Comparison of ENCODE assay signal across 13 cellular contexts in the genomic region with DNA sequence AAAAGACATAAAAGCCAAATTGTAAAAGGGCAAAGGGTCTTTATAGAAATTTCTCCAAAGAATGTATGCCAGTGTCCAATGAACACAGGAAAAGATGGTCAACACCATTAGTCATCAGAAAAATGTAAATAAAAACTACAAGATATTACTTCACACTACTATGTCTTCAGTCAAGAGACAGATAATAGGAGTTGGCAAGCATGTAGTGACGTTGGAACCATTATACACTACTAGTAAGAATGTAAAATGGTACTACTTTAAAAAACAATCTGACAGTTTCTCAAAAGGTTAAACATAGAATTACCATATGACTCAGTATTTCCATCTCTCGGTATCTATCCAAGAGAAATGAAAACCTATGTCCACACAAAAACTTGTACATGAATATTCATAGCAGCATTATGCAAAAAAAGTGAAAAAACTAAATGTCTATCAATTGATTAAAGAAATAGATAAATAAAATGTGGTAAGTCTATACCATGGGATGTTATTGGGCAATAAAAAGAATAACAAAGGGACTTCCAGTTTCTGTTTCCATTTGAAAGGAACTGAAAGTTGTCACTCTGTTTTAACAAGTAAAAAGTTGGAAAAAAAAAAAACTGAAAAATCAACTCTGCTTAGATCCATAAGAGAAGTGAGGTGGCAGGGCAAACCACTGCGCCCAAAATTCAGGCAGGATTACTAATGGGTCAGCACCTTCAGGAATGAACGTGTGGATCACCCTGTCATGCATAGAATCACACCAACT.
A peak's percentile ranks its signal among the peaks of the same experiment; 100 is the strongest.
DNase-seq lines count a peak whose midpoint lies in the region; ATAC-seq and TF ChIP-seq lines count a peak whose summit lies in the region.
"Had no signal": no experiment of that assay in that cellular context is flagged by ENCODE, and none has a peak within 500 bp of the region (broad histone marks: within the 10 kb centered on the region; RNA-seq: fewer than 3 reads in every experiment).

No MANE protein-coding gene starts in this region.

- no peak for TF ChIP-seq RAD21 in SK-N-SH (IDR thresholded peaks at IDR 0.05; ENCODE audit: low read length)

- no peaks in the 10 kb centered on the region for H3K79me1 ChIP-seq in mesendoderm (ENCODE audit: low read length)

- no peaks in the 10 kb centered on the region for H3K9me3 ChIP-seq in SK-N-SH

- no peak for TF ChIP-seq CTCF in SK-N-SH (IDR thresholded peaks at IDR 0.05)

- no peak overlapping the region for H4K5ac ChIP-seq in mesendoderm (ENCODE audit: low read length)

- no peak overlapping the region for H3K18ac ChIP-seq in mesendoderm (ENCODE audit: low read length)

- H3K36me3 ChIP-seq in mesendoderm (ENCODE audit: control insufficient read depth, insufficient read depth, low read length) (no peaks in the 10 kb centered on the region), SK-N-SH (replicated peaks in 1 of 2; ENCODE audit: control insufficient read depth in 1 of 2, insufficient read depth in 2 of 2, low read length in 1 of 2) (no peaks in the 10 kb centered on the region)

- no peaks in the 10 kb centered on the region for H4K20me1 ChIP-seq in SK-N-SH (ENCODE audit: insufficient read depth)

- CTCF ChIA-PET in SK-N-SH (lab: Yijun Ruan, JAX) = no interaction called here

- no peaks in the 10 kb centered on the region for H3K27me3 ChIP-seq in mesendoderm (ENCODE audit: insufficient read depth, low read length, poor library complexity)
- H3K27me3 ChIP-seq in SK-N-SH (ENCODE audit: insufficient read depth) = no peaks in the 10 kb centered on the region

- ATAC-seq in GM19035 (IDR thresholded peaks at IDR 0.05; ENCODE audit: unreplicated experiment) = peak; percentile 59
- ATAC-seq in HG02885 (IDR thresholded peaks at IDR 0.05; ENCODE audit: poor library complexity, unreplicated experiment) = peak; percentile 80
- ATAC-seq in activated CD4-positive, CD25-positive, alpha-beta regulatory T cell treated with anti-CD3 and anti-CD28 coated beads, Interleukin-2, amount 50 U/mL, for 24 hours = no peak
- ATAC-seq: stimulated activated naive CD8-positive, alpha-beta T cell treated with anti-CD3 and anti-CD28 coated beads, Interleukin-15, amount 100 ng/mL, for 72 hours had no signal

- no peak overlapping the region for H2BK120ac ChIP-seq in mesendoderm (ENCODE audit: low read depth, low read length)

- H3F3A ChIP-seq in SK-N-SH (replicated peaks; ENCODE audit: insufficient read depth) = no peaks in the 10 kb centered on the region

- no peak overlapping the region for H2BK5ac ChIP-seq in mesendoderm (ENCODE audit: low read length)

- no peak overlapping the region for H2BK15ac ChIP-seq in mesendoderm (replicated peaks; ENCODE audit: low read depth)

- no peaks in the 10 kb centered on the region for H3K9me2 ChIP-seq in SK-N-SH

- H3K4me2 ChIP-seq in mesendoderm (ENCODE audit: low read length) (no peak overlapping the region), SK-N-SH (no peak overlapping the region)

- POLR2A ChIA-PET in SK-N-SH (lab: Yijun Ruan, JAX) = no interaction called here

- H3K4me3 ChIP-seq in mesendoderm (ENCODE audit: low read length) = no peak overlapping the region
- no peak overlapping the region for H3K4me3 ChIP-seq in SK-N-SH (ENCODE audit: low read depth in 2 of 2, low read length in 1 of 2)

- H3K9ac ChIP-seq in mesendoderm (ENCODE audit: low read length) = no peak overlapping the region
- no peak overlapping the region for H3K9ac ChIP-seq in SK-N-SH

- H3K79me2 ChIP-seq in mesendoderm (ENCODE audit: control insufficient read depth, insufficient read depth, low read length) = no peaks in the 10 kb centered on the region
- no peaks in the 10 kb centered on the region for H3K79me2 ChIP-seq in SK-N-SH (ENCODE audit: insufficient read depth)

- no peak overlapping the region for H2AK5ac ChIP-seq in mesendoderm (ENCODE audit: low read length)

- no peak overlapping the region for H4K8ac ChIP-seq in mesendoderm (ENCODE audit: low read depth, low read length)

- no peak for TF ChIP-seq EP300 in SK-N-SH (IDR thresholded peaks at IDR 0.05; ENCODE audit: borderline replicate concordance in 1 of 2, low read depth in 1 of 2, low read length in 1 of 2)

- no peak overlapping the region for H2AFZ ChIP-seq in SK-N-SH (ENCODE audit: low read depth)

- H3K27ac ChIP-seq in mesendoderm (ENCODE audit: low read depth, low read length) = no peak overlapping the region
- H3K27ac ChIP-seq in SK-N-SH (ENCODE audit: low read depth in 2 of 2, low read length in 1 of 2) = no peak overlapping the region

- H3K56ac ChIP-seq in mesendoderm (ENCODE audit: low read length) = no peak overlapping the region

- DNase-seq in NCI-H460 (ENCODE audit: extremely low read depth, low read depth) = peak; percentile 90
- peak; percentile 2 for DNase-seq in mesendoderm
- DNase-seq in DMS114 treated with DMSO at 0.1 percent for 48 hours (lab: John Stamatoyannopoulos, UW; ENCODE audit: unreplicated experiment) = no peak
- no peak for DNase-seq in SK-N-SH
- no peak for DNase-seq in GM19238 (ENCODE audit: insufficient read length, low spot score)
- DNase-seq: activated CD4-positive, alpha-beta T cell treated with anti-CD3 and anti-CD28 coated beads for 48 hours; activated effector memory CD4-positive, alpha-beta T cell treated with anti-CD3 and anti-CD28 coated beads, Interleukin-2, amount 50 U/mL, for 16 hours; NCI-H524; stimulated activated CD4-positive, alpha-beta T cell treated with anti-CD3 and anti-CD28 coated beads, Interleukin-2, amount 100 ng/mL, for 48 hours; stimulated activated naive CD8-positive, alpha-beta T cell treated with anti-CD3 and anti-CD28 coated beads, Interleukin-15, amount 100 ng/mL, for 72 hours had no signal

- H3K23ac ChIP-seq in mesendoderm (ENCODE audit: low read length) = no peak overlapping the region

- no peaks in the 10 kb centered on the region for H3K4me1 ChIP-seq in mesendoderm (ENCODE audit: control insufficient read depth, low read depth, low read length)
- no peaks in the 10 kb centered on the region for H3K4me1 ChIP-seq in SK-N-SH (ENCODE audit: control insufficient read depth in 1 of 2, insufficient read depth in 2 of 2, low read depth in 1 of 2, low read length in 1 of 2)

- H3K4ac ChIP-seq in mesendoderm (ENCODE audit: low read depth, low read length) = no peak overlapping the region

- no CpG with 5 or more reads among the region's 4 CpGs for WGBS in mesendoderm (ENCODE audit: extremely low coverage, insufficient coverage, low lambda C conversion rate)
- WGBS in SK-N-SH (ENCODE audit: low lambda C conversion rate) = 6% methylated on average over 4 of the region's 4 CpGs

TF ChIP-seq in SK-N-SH, 30 proteins besides CTCF, POLR2A, EP300 and RAD21:
- no peak for TF ChIP-seq TAF1 (IDR thresholded peaks at IDR 0.05; ENCODE audit: borderline replicate concordance, low read depth, low read length)
- no peak for TF ChIP-seq MXI1 (IDR thresholded peaks at IDR 0.05; ENCODE audit: low read depth, low read length)
- TF ChIP-seq, protein P1, sequence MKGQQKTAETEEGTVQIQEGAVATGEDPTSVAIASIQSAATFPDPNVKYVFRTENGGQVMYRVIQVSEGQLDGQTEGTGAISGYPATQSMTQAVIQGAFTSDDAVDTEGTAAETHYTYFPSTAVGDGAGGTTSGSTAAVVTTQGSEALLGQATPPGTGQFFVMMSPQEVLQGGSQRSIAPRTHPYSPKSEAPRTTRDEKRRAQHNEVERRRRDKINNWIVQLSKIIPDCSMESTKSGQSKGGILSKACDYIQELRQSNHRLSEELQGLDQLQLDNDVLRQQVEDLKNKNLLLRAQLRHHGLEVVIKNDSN (IDR thresholded peaks at IDR 0.05; ENCODE audit: borderline replicate concordance, low read depth) = no peak
- no peak for TF ChIP-seq EZH2phosphoT487 (IDR thresholded peaks at IDR 0.05; ENCODE audit: borderline replicate concordance, low read depth)
- TF ChIP-seq RCOR1 (IDR thresholded peaks at IDR 0.05; ENCODE audit: low read length) = no peak
- no peak for TF ChIP-seq CHD2 (IDR thresholded peaks at IDR 0.05; ENCODE audit: low read length, partially characterized antibody)
- no peak for TF ChIP-seq MAX (IDR thresholded peaks at IDR 0.05; ENCODE audit: low read depth)
- TF ChIP-seq REST (IDR thresholded peaks at IDR 0.05; ENCODE audit: low read depth, low read length) = no peak
- no peak for TF ChIP-seq RFX5 (IDR thresholded peaks at IDR 0.05; ENCODE audit: low read length)
- no peak for TF ChIP-seq SIN3A (IDR thresholded peaks at IDR 0.05; ENCODE audit: borderline replicate concordance, low read depth, low read length)
- no peak for TF ChIP-seq NFIC (IDR thresholded peaks at IDR 0.05; ENCODE audit: borderline replicate concordance)

Comparison
In these comparisons a context has a peak if more than half of its experiments do, and no peak if none do; other contexts are left out.
1. ATAC-seq: peak in GM19035 (single experiment) and HG02885 (single experiment); none in activated CD4-positive, CD25-positive, alpha-beta regulatory T cell treated with anti-CD3 and anti-CD28 coated beads, Interleukin-2, amount 50 U/mL, for 24 hours (0 of 2).
2. DNase-seq: peak in NCI-H460 (single experiment) and mesendoderm (single experiment); none in DMS114 treated with DMSO at 0.1 percent for 48 hours (single experiment), SK-N-SH (single experiment) and GM19238 (single experiment).